ENCODE assay signal across 1 cellular context in genomic region chr6:4889701-4890100, GRCh38.
TF ChIP-seq lines count a peak whose summit lies in the region.

No MANE protein-coding gene starts in this region.

TF ChIP-seq in IMR-90, 13 proteins besides CTCF, POLR2A, EP300 and RAD21 (continued from another document):
- TF ChIP-seq, protein P1, sequence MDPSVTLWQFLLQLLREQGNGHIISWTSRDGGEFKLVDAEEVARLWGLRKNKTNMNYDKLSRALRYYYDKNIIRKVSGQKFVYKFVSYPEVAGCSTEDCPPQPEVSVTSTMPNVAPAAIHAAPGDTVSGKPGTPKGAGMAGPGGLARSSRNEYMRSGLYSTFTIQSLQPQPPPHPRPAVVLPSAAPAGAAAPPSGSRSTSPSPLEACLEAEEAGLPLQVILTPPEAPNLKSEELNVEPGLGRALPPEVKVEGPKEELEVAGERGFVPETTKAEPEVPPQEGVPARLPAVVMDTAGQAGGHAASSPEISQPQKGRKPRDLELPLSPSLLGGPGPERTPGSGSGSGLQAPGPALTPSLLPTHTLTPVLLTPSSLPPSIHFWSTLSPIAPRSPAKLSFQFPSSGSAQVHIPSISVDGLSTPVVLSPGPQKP (IDR thresholded peaks at IDR 0.05; ENCODE audit: borderline replicate concordance, low read depth, low read length), result no peak
- TF ChIP-seq RCOR1 (IDR thresholded peaks at IDR 0.05; ENCODE audit: insufficient replicate concordance, low read length), result no peak
- TF ChIP-seq NFE2L2 (IDR thresholded peaks at IDR 0.05; ENCODE audit: low read depth, low read length), result no peak
- no peak for TF ChIP-seq BHLHE40 (IDR thresholded peaks at IDR 0.05; ENCODE audit: low read depth, low read length)
- no peak for TF ChIP-seq CHD1 (IDR thresholded peaks at IDR 0.05; ENCODE audit: low read depth, low read length)
